1 cellular context compared by ENCODE assay signal in the genomic region with DNA sequence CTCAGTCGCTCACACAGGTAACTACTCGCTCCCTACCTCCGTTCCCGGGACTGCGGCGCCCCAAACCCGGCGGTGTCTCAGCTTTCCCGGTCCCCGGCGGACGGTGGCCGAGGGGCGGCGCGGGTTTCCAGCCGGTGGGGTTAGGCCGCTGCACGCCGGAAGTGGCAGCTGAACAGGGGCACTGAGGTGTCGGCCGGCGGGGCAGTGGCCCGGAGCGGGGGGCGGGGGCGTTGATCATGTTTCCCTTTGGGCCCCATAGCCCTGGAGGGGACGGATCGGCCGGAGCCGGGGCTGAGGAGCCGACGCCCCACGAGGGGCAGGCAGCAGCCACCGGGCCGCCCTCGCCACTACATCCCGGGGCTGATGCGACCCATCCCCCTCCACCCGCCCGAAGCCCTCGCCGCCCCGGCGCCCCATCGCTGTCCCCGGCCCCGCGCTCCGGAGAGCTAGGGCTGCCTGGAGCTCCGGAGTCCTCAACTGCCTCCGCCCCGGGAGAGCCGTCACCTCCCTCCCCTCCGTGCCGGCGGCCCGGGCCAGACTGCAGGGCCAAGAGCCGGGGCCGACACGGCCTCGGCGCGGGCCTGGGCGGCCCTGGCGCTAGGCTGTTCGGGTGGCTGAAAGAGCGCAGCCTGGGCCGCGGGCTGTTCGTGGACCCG.
TF ChIP-seq lines count a peak whose summit lies in the region.

A gene with protein sequence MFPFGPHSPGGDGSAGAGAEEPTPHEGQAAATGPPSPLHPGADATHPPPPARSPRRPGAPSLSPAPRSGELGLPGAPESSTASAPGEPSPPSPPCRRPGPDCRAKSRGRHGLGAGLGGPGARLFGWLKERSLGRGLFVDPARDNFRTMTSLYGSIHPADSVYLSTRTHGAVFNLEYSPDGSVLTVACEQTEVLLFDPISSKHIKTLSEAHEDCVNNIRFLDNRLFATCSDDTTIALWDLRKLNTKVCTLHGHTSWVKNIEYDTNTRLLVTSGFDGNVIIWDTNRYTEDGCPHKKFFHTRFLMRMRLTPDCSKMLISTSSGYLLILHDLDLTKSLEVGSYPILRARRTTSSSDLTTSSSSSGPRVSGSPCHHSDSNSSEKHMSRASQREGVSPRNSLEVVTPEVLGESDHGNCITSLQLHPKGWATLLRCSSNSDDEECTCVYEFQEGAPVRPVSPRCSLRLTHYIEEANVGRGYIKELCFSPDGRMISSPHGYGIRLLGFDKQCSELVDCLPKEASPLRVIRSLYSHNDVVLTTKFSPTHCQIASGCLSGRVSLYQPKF (plus strand): TSS at position 167 of the 656 bp plus-strand sequence. CDS start 70 bp downstream, at position 237.

TF ChIP-seq in SK-N-SH treated with all-trans-retinoic acid at 6 μM for 48 hours, 23 proteins besides CTCF, POLR2A, EP300 and RAD21 (continued from another document):
- TF ChIP-seq TSHZ2 (CRISPR knock-in tag; IDR thresholded peaks at IDR 0.05), result 0 out of 2 replicates have a peak, but pooled peaks have one; percentile 33
- no peak for TF ChIP-seq ZC3H10 (CRISPR knock-in tag; IDR thresholded peaks at IDR 0.05)
- TF ChIP-seq GLIS3 (CRISPR knock-in tag; IDR thresholded peaks at IDR 0.05), result no peak
- TF ChIP-seq TOX (CRISPR knock-in tag; IDR thresholded peaks at IDR 0.05; ENCODE audit: borderline replicate concordance), result no peak
